Comparison of ENCODE assay signal across 13 cellular contexts in the genomic region with DNA sequence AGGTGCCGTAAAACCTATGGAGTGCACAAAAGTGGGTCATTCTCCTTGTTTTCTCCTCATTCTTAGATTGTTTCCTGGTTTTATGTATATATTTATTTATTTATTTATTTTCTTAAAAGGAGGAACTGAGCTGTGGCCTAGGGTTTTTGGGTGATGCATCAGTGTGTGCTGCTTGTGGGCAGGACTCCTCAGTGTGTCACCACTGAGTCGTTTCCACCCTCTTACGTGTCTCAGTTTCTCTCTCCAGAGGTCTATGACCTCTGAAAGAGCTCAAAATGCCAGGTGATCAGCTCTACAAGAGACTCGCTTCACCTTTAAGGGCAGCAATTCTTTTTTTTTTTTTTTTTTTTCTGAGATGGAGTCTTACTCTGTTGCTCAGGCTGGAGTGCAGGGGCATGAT.
DNase-seq lines count a peak whose midpoint lies in the region; ATAC-seq and TF ChIP-seq lines count a peak whose summit lies in the region.
"Had no signal": no experiment of that assay in that cellular context is flagged by ENCODE, and none has a peak within 500 bp of the region (broad histone marks: within the 10 kb centered on the region; RNA-seq: fewer than 3 reads in every experiment).

No MANE protein-coding gene starts in this region.

- TF ChIP-seq CTCF in foreskin keratinocyte (conservative IDR thresholded peaks at IDR 0.05) (no peak), dorsolateral prefrontal cortex (IDR thresholded peaks at IDR 0.05 in 54 of 56, conservative IDR thresholded peaks at IDR 0.05 in 2 of 56; ENCODE audit: low read depth in 1 of 56, partially characterized antibody in 56 of 56) (no peak)

- ATAC-seq in GM21529 (IDR thresholded peaks at IDR 0.05; ENCODE audit: unreplicated experiment): peak; percentile 50
- peak; percentile 78 for ATAC-seq in foreskin keratinocyte
- ATAC-seq: T-helper 17 cell had no signal

- H3K27me3 ChIP-seq in foreskin keratinocyte: no peaks in the 10 kb centered on the region
- no peaks in the 10 kb centered on the region for H3K27me3 ChIP-seq in dorsolateral prefrontal cortex
- H3K27me3 ChIP-seq: BLaER1 treated with 17β-estradiol and CSF1 and Interleukin-3, amounts not matched to agents 10 nM and 100 nM had no signal

- DNase-seq in Daoy (ENCODE audit: low read depth) (peak; percentile 19), MV-4-11 (lab: John Stamatoyannopoulos, UW) (peak; percentile 53), foreskin keratinocyte (peak in 1 of 2 donors; percentile 48), NCI-H187 (lab: John Stamatoyannopoulos, UW) (no peak), dorsolateral prefrontal cortex (no peak), SW480 (ENCODE audit: low spot score) (no peak), NCI-H526 (lab: John Stamatoyannopoulos, UW) (no peak)
- DNase-seq: HFFc6, NCI-H524 treated with DMSO at 0.1 percent for 48 hours, nucleus accumbens, T-helper 17 cell had no signal

- peak overlapping the region; percentile 21 for H3K27ac ChIP-seq in foreskin keratinocyte
- H3K27ac ChIP-seq in dorsolateral prefrontal cortex: no peak overlapping the region
- H3K27ac ChIP-seq: BLaER1 treated with 17β-estradiol and CSF1 and Interleukin-3, amounts not matched to agents 10 nM and 100 nM had no signal

- H3K4me1 ChIP-seq in foreskin keratinocyte: no peaks in the 10 kb centered on the region

- H3K4me3 ChIP-seq in dorsolateral prefrontal cortex: no peak overlapping the region
- H3K4me3 ChIP-seq: BLaER1 treated with 17β-estradiol and CSF1 and Interleukin-3, amounts not matched to agents 10 nM and 100 nM had no signal

- intact Hi-C loops in dorsolateral prefrontal cortex (cut with DNase I): no loop called here

Comparison
In these comparisons a context has a peak if more than half of its experiments do, and no peak if none do; other contexts are left out.
1. DNase-seq: peak in Daoy (single experiment) and MV-4-11 (single experiment); none in NCI-H187 (0 of 2), dorsolateral prefrontal cortex (0 of 10), SW480 (single experiment) and NCI-H526 (0 of 2).